1 cellular context compared by ENCODE assay signal in the genomic region with DNA sequence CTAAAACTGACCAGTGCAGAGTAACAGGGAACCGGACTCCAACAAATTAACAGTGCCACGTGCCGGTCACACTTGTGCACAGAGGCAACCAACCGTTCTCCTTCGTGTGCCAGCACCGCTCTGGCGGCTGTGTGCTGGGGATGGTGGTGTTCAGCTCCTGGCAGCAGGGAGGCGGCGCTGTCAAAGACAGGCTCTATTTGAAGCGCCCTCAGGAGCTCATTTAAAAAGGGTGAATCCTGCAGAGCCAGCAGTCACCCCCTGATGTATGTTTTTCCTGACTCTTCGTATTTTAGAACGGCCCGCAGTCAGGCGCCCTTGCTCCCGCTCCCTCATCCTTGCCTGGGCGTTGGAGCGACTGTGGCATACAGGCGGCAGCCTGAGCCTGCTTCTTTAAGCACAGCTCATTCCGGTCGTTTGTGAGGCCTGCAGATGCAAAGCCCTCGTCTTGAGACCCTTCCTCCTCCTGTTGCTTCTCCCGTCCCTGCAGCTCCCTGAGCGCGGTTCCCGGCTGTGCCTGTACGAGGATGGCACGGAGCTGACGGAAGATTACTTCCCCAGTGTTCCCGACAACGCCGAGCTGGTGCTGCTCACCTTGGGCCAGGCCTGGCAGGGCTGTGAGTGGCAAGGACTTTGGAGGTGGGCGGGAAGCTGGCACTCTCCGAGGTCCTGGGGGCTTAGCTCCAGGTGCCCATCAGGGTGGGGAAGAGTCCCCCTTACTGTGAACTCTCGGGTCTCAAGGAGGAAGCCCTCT.
TF ChIP-seq lines count a peak whose summit lies in the region.

No MANE protein-coding gene starts in this region.

TF ChIP-seq in H1, 55 proteins besides CTCF, POLR2A, EP300 and RAD21:
- TF ChIP-seq MAX (IDR thresholded peaks at IDR 0.05) (peak; percentile 89), BACH1 (IDR thresholded peaks at IDR 0.05; ENCODE audit: low read length) (no peak)
- TF ChIP-seq, protein P1, sequence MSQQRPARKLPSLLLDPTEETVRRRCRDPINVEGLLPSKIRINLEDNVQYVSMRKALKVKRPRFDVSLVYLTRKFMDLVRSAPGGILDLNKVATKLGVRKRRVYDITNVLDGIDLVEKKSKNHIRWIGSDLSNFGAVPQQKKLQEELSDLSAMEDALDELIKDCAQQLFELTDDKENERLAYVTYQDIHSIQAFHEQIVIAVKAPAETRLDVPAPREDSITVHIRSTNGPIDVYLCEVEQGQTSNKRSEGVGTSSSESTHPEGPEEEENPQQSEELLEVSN (IDR thresholded peaks at IDR 0.05), result peak; percentile 79
